ENCODE assay signal across 20 cellular contexts in the genomic region with DNA sequence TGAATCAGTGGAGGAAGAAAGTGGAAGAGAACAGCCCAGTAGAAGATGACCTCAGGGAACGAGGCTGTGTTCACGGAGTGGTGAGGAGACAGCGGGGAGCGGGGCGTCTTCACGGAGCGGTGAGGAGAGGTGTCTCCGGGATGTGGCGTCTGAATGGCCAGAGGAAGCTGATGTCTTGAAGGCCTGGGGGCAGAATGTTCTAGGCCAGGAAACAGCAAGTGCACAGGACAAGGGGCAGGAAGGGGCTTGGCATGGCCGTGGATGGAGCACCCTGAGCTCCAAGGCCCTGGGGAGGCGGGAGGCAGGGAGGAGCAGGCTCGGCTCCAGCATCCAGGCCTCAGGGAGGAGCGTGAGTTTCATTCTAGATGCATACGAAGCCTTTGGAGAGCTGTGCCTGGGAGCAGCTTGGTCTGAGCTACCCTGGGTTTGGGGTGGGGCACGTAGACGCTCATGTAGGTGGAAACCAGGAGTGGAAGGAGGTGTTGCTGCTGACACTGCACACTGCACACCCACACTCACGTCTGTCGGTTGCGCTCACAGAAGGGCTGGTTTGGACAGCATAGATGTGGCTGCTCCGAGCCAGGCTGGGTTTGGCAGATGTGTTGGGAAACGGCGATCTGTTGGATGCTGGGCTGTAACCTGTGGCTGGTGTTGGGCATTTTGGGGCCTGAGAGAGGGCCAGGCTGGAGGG.
DNase-seq lines count a peak whose midpoint lies in the region; ATAC-seq and TF ChIP-seq lines count a peak whose summit lies in the region.
"Had no signal": no experiment of that assay in that cellular context is flagged by ENCODE, and none has a peak within 500 bp of the region (broad histone marks: within the 10 kb centered on the region; RNA-seq: fewer than 3 reads in every experiment).

No MANE protein-coding gene starts in this region.

- H3K9me3 Mint-ChIP-seq in glutamatergic neuron (ENCODE audit: unreplicated experiment) (peaks cover 6% of the 10 kb centered on the region), mesothelial cell of epicardium (no peaks in the 10 kb centered on the region)
- no peaks in the 10 kb centered on the region for H3K9me3 Mint-ChIP-seq in activated naive CD4-positive, alpha-beta T cell treated with anti-CD3 and anti-CD28 coated beads for 36 hours

- in situ Hi-C loops in GM13976 (cut with MboI; ENCODE audit: low sequenced_read_pairs, unreplicated experiment), result no loop called here

- no peaks in the 10 kb centered on the region for H3K9me3 ChIP-seq in RWPE2 (ENCODE audit: severe bottlenecking)
- H3K9me3 ChIP-seq in upper lobe of right lung, result no peaks in the 10 kb centered on the region
- H3K9me3 ChIP-seq: Caco-2, HAP-1, mucosa of descending colon, SJCRH30 had no signal

- no peak overlapping the region for H3K27ac ChIP-seq in RWPE2 (ENCODE audit: poor library complexity, severe bottlenecking)
- H3K27ac ChIP-seq in upper lobe of right lung, result no peak overlapping the region
- H3K27ac ChIP-seq: SJCRH30 had no signal

- H3K4me1 ChIP-seq in RWPE2 (ENCODE audit: insufficient read depth, poor library complexity, severe bottlenecking), result no peaks in the 10 kb centered on the region
- no peaks in the 10 kb centered on the region for H3K4me1 ChIP-seq in upper lobe of right lung
- H3K4me1 ChIP-seq: Caco-2, HAP-1, SJCRH30 had no signal

- H3K4me3 Mint-ChIP-seq in glutamatergic neuron (ENCODE audit: unreplicated experiment) (no peak overlapping the region), mesothelial cell of epicardium (no peak overlapping the region)
- H3K4me3 Mint-ChIP-seq in activated naive CD4-positive, alpha-beta T cell treated with anti-CD3 and anti-CD28 coated beads for 36 hours, result no peak overlapping the region
- H3K4me3 Mint-ChIP-seq: T-helper 17 cell had no signal

- H3K36me3 Mint-ChIP-seq in glutamatergic neuron (ENCODE audit: unreplicated experiment) (peaks cover 6% of the 10 kb centered on the region), mesothelial cell of epicardium (no peaks in the 10 kb centered on the region)
- no peaks in the 10 kb centered on the region for H3K36me3 Mint-ChIP-seq in activated naive CD4-positive, alpha-beta T cell treated with anti-CD3 and anti-CD28 coated beads for 36 hours (ENCODE audit: low read depth)

- H3K27me3 ChIP-seq in RWPE2 (ENCODE audit: insufficient read depth, poor library complexity, severe bottlenecking) (peaks cover 4% of the 10 kb centered on the region), upper lobe of right lung (no peaks in the 10 kb centered on the region)
- H3K27me3 ChIP-seq: SJCRH30 had no signal

- H3K36me3 ChIP-seq in RWPE2 (ENCODE audit: low read depth), result no peaks in the 10 kb centered on the region
- H3K36me3 ChIP-seq in upper lobe of right lung, result peaks cover 25% of the 10 kb centered on the region
- H3K36me3 ChIP-seq: HAP-1, SJCRH30 had no signal

- H3K4me3 ChIP-seq in RWPE2 (ENCODE audit: severe bottlenecking), result no peak overlapping the region
- no peak overlapping the region for H3K4me3 ChIP-seq in upper lobe of right lung
- H3K4me3 ChIP-seq: HAP-1, mucosa of descending colon, SJCRH30 had no signal

- peak; percentile 43 for DNase-seq in RWPE2 (ENCODE audit: low spot score)
- DNase-seq in glutamatergic neuron, result peak; percentile 7
- DNase-seq in mesothelial cell of epicardium (ENCODE audit: low spot score in 2 of 2, unreplicated experiment in 2 of 2), result peak; percentile 11 to 33
- peak; percentile 49 for DNase-seq in upper lobe of right lung
- DNase-seq in GM13976 (ENCODE audit: low spot score), result no peak
- no peak for DNase-seq in activated naive CD4-positive, alpha-beta T cell treated with anti-CD3 and anti-CD28 coated beads for 36 hours
- DNase-seq: activated CD4-positive, CD25-positive, alpha-beta regulatory T cell; activated naive CD4-positive, alpha-beta T cell; AML-193; foreskin fibroblast; KBM-7; left cardiac atrium; NCI-H2081 treated with DMSO at 0.1 percent for 48 hours; NCI-H510A treated with DMSO at 0.1 percent for 48 hours; SJCRH30; T-helper 17 cell had no signal

- H3K27ac Mint-ChIP-seq in glutamatergic neuron (ENCODE audit: unreplicated experiment) (no peak overlapping the region), mesothelial cell of epicardium (no peak overlapping the region)
- no peak overlapping the region for H3K27ac Mint-ChIP-seq in activated naive CD4-positive, alpha-beta T cell treated with anti-CD3 and anti-CD28 coated beads for 36 hours
- H3K27ac Mint-ChIP-seq: T-helper 17 cell had no signal

- ATAC-seq in RWPE2 (ENCODE audit: low read depth), result no peak
- peak; percentile 8 for ATAC-seq in upper lobe of right lung
- ATAC-seq in GM21447 (IDR thresholded peaks at IDR 0.05; ENCODE audit: unreplicated experiment), result no peak
- ATAC-seq: mucosa of descending colon, T-helper 17 cell had no signal

- peaks cover 7% of the 10 kb centered on the region for H3K27me3 Mint-ChIP-seq in glutamatergic neuron (ENCODE audit: unreplicated experiment)
- peaks cover 6% of the 10 kb centered on the region for H3K27me3 Mint-ChIP-seq in mesothelial cell of epicardium (ENCODE audit: low read depth)
- H3K27me3 Mint-ChIP-seq in activated naive CD4-positive, alpha-beta T cell treated with anti-CD3 and anti-CD28 coated beads for 36 hours (ENCODE audit: low read depth), result no peaks in the 10 kb centered on the region

- intact Hi-C loops in upper lobe of right lung (cut with DNase I), result no loop called here
- intact Hi-C loops in activated naive CD4-positive, alpha-beta T cell treated with anti-CD3 and anti-CD28 coated beads for 36 hours (cut with micrococcal nuclease), result no loop called here

- no peak for TF ChIP-seq CTCF in RWPE2 (IDR thresholded peaks at IDR 0.05; ENCODE audit: poor library complexity, severe bottlenecking)
- TF ChIP-seq CTCF in glutamatergic neuron (IDR thresholded peaks at IDR 0.05; ENCODE audit: partially characterized antibody, unreplicated experiment), result no peak
- TF ChIP-seq CTCF in mesothelial cell of epicardium (IDR thresholded peaks at IDR 0.05; ENCODE audit: unreplicated experiment), result no peak
- no peak for TF ChIP-seq CTCF in upper lobe of right lung (IDR thresholded peaks at IDR 0.05)
- no peak for TF ChIP-seq CTCF in GM13976 (IDR thresholded peaks at IDR 0.05; ENCODE audit: borderline replicate concordance, control extremely low read depth, extremely low read depth, insufficient read depth, missing control alignments)

- H3K4me1 Mint-ChIP-seq in glutamatergic neuron (ENCODE audit: low read depth, unreplicated experiment) (peaks cover 4% of the 10 kb centered on the region), mesothelial cell of epicardium (no peaks in the 10 kb centered on the region)
- H3K4me1 Mint-ChIP-seq in activated naive CD4-positive, alpha-beta T cell treated with anti-CD3 and anti-CD28 coated beads for 36 hours (ENCODE audit: low read depth), result no peaks in the 10 kb centered on the region
- H3K4me1 Mint-ChIP-seq: T-helper 17 cell had no signal

- CTCF ChIA-PET in activated naive CD4-positive, alpha-beta T cell treated with anti-CD3 and anti-CD28 coated beads for 36 hours (lab: Charles Lee), result no interaction called here

Comparison
In these comparisons a context has a peak if more than half of its experiments do, and no peak if none do; other contexts are left out.
1. DNase-seq: peak in RWPE2 (single experiment), glutamatergic neuron (single experiment), mesothelial cell of epicardium (2 of 2) and upper lobe of right lung (single experiment); none in GM13976 (single experiment) and activated naive CD4-positive, alpha-beta T cell treated with anti-CD3 and anti-CD28 coated beads for 36 hours (single experiment).